In the genomic region with DNA sequence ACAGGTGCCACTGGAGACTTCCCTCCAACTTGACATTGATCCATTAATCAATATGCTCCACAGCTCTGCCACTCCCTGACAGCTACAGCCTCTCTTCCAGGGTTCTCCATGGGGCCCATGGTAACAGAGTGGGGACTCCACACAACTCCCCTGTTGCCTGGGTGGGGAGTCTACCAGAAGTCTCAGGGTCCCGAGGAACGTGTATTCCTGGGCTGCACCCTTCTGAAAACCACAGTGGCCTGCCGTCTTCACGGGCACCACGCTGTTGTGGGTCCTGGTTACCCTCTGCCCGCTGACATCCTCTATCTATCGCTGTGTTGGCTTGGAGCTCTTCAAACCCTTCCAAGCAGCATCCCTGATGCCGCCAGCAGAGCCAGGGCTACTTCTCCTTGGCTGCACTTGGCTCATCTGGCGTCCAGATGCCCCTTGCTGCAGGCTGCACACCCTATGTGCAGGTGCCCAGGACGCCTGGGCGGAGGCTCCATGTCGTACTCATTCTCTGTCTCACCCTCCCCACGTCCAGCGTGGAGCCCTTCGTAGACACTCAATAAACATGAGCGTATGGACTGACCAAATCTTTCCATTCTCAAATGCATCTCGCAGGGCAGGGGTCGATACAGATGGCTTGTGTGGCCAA, we compare ENCODE assay signal across 16 cellular contexts.
"Had no signal": no experiment of that assay in that cellular context is flagged by ENCODE, and none has a peak within 500 bp of the region (broad histone marks: within the 10 kb centered on the region; RNA-seq: fewer than 3 reads in every experiment).

No MANE protein-coding gene starts in this region.

- H3K4me1 Mint-ChIP-seq: neural crest cell, WTC11 had no signal

- H3K79me2 ChIP-seq: parathyroid adenoma had no signal

- H3K36me3 ChIP-seq: gastroesophageal sphincter, upper lobe of left lung had no signal

- H3K27ac ChIP-seq: gastroesophageal sphincter, parathyroid adenoma, upper lobe of left lung had no signal

- H3K4me3 ChIP-seq: gastroesophageal sphincter, upper lobe of left lung had no signal

- H2AFZ ChIP-seq: parathyroid adenoma had no signal

- DNase-seq: activated CD4-positive, alpha-beta T cell treated with anti-CD3 and anti-CD28 coated beads, Interleukin-2, amount 10 ng/mL, durations not matched to agents 7 days and 5 days; activated CD8-positive, alpha-beta memory T cell treated with anti-CD3 and anti-CD28 coated beads for 24 hours; aorta; effector CD4-positive, alpha-beta T cell; kidney; mesendoderm; small intestine had no signal

- H3K27ac Mint-ChIP-seq: activated CD4-positive, alpha-beta T cell treated with anti-CD3 and anti-CD28 coated beads, Interleukin-2, amount 10 ng/mL, durations not matched to agents 7 days and 5 days; activated naive CD4-positive, alpha-beta T cell treated with anti-CD3 and anti-CD28 coated beads, Interleukin-2, amount 50 U/mL, for 72 hours; activated T-helper 2 cell treated with anti-CD3 and anti-CD28 coated beads, Interferon-gamma antibody, Interleukin-2, Interleukin-4, amounts not matched to agents 10 μg/mL and 5 μg/mL and 100 μg/mL, durations not matched to agents 14 hours and 24 hours and 36 hours; T-helper 1 cell treated with Interleukin-12 subunit alpha and Interleukin-12 subunit beta and Interleukin-4 antibody, amounts not matched to agents 30 μg/mL and 1 μg/mL, for 36 hours; WTC11 had no signal

- ATAC-seq: activated naive CD4-positive, alpha-beta T cell treated with anti-CD3 and anti-CD28 coated beads, Interleukin-2, amount 50 U/mL, for 72 hours; gastroesophageal sphincter; SK-N-SH treated with all-trans-retinoic acid at 6 μM for 48 hours; WTC11 had no signal

- H3K27me3 ChIP-seq: upper lobe of left lung had no signal

- H3K4me3 Mint-ChIP-seq: activated CD4-positive, alpha-beta T cell treated with anti-CD3 and anti-CD28 coated beads, Interleukin-2, amount 10 ng/mL, durations not matched to agents 7 days and 5 days; neural crest cell; T-helper 1 cell treated with Interleukin-12 subunit alpha and Interleukin-12 subunit beta and Interleukin-4 antibody, amounts not matched to agents 30 μg/mL and 1 μg/mL, for 36 hours; WTC11 had no signal

- H3K4me1 ChIP-seq: gastroesophageal sphincter, parathyroid adenoma, upper lobe of left lung had no signal

- H3K9ac ChIP-seq: parathyroid adenoma had no signal
